2 cellular contexts compared by ENCODE assay signal in the genomic region with DNA sequence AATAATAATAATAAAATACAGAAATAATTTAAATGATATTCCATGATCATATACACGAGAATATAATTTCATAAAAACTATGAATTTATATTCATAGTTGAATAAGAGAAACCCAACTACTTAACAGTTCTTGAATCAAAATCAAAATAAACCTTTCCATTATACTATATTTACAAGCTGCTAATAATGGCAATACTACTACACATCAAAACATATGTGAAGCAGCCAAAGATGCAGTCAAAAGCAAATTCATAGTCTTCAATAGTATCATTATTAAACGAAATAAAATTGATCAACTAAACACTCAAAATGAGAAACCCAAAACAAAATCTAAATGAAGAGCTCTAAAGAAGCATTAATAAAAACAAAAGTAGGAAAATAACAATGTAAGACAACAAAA.
TF ChIP-seq lines count a peak whose summit lies in the region.

No MANE protein-coding gene starts in this region.

TF ChIP-seq in HepG2, 621 proteins besides CTCF, POLR2A, EP300 and RAD21:
- TF ChIP-seq ZFP90 (CRISPR knock-in tag; IDR thresholded peaks at IDR 0.05; ENCODE audit: borderline replicate concordance), result 0 out of 2 replicates have a peak, but pooled peaks have one; percentile 36
- TF ChIP-seq, protein P1, sequence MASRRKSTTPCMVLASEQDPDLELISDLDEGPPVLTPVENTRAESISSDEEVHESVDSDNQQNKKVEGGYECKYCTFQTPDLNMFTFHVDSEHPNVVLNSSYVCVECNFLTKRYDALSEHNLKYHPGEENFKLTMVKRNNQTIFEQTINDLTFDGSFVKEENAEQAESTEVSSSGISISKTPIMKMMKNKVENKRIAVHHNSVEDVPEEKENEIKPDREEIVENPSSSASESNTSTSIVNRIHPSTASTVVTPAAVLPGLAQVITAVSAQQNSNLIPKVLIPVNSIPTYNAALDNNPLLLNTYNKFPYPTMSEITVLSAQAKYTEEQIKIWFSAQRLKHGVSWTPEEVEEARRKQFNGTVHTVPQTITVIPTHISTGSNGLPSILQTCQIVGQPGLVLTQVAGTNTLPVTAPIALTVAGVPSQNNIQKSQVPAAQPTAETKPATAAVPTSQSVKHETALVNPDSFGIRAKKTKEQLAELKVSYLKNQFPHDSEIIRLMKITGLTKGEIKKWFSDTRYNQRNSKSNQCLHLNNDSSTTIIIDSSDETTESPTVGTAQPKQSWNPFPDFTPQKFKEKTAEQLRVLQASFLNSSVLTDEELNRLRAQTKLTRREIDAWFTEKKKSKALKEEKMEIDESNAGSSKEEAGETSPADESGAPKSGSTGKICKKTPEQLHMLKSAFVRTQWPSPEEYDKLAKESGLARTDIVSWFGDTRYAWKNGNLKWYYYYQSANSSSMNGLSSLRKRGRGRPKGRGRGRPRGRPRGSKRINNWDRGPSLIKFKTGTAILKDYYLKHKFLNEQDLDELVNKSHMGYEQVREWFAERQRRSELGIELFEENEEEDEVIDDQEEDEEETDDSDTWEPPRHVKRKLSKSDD (CRISPR knock-in tag; IDR thresholded peaks at IDR 0.05; ENCODE audit: low read depth), result no peak
- TF ChIP-seq KLF16 (CRISPR knock-in tag; IDR thresholded peaks at IDR 0.05), result no peak
TF ChIP-seq in HepG2: peak in this region for 1.

TF ChIP-seq in H1, 55 proteins besides CTCF, POLR2A, EP300 and RAD21 (continued from another document):
- TF ChIP-seq CEBPB (IDR thresholded peaks at IDR 0.05; ENCODE audit: low read depth, low read length), result no peak
TF ChIP-seq in H1: peak in this region for 1.
